ENCODE assay signal across 10 cellular contexts in the genomic region with DNA sequence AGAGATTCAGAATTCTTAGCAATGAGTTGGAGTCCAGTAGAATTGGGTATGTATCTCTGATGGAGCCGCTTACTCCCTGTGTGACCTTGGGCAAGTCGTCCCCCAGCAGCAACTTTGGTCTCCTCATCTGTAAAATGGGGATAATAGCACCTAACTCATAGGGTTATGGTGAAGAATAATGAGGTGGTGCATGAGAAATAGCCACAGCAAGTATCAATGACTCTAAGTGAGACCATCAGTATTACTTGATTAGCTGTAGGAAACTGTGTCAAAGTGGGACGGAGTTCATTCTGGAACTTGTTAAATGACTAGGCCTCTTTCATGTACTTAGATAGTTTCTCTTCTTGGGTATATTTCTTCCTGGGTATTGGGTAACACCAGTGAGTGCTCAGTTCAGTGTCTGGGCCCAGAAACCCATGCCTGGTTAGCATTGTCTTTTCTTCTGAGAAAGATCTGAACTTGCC. TPM values are rescaled to one million over a fixed set of nuclear protein-coding genes. Genes with fewer than 3 reads are reported as not detected.
DNase-seq lines count a peak whose midpoint lies in the region; ATAC-seq and TF ChIP-seq lines count a peak whose summit lies in the region.
"Had no signal": no experiment of that assay in that cellular context is flagged by ENCODE, and none has a peak within 500 bp of the region (broad histone marks: within the 10 kb centered on the region; RNA-seq: fewer than 3 reads in every experiment).

No MANE protein-coding gene starts in this region.

- no peak overlapping the region for H3K4me3 ChIP-seq in dorsolateral prefrontal cortex
- H3K4me3 ChIP-seq in mucosa of descending colon = no peak overlapping the region

- no peaks in the 10 kb centered on the region for H3K4me1 ChIP-seq in mucosa of descending colon (ENCODE audit: low read depth)

- H3K36me3 ChIP-seq in mucosa of descending colon (ENCODE audit: low read depth) = no peaks in the 10 kb centered on the region

- H3K27ac ChIP-seq in dorsolateral prefrontal cortex = peak overlapping the region in 2 of 59 donors; percentile 21 to 42
- H3K27ac ChIP-seq: KMS-11 had no signal

- peaks cover 14% of the 10 kb centered on the region for H3K36me3 Mint-ChIP-seq in activated naive CD4-positive, alpha-beta T cell treated with anti-CD3 and anti-CD28 coated beads, Interleukin-2, amount 50 U/mL, for 24 hours
- H3K36me3 Mint-ChIP-seq in type B pancreatic cell = no peaks in the 10 kb centered on the region

- H3K9me3 Mint-ChIP-seq in activated naive CD4-positive, alpha-beta T cell treated with anti-CD3 and anti-CD28 coated beads, Interleukin-2, amount 50 U/mL, for 24 hours = no peaks in the 10 kb centered on the region
- H3K9me3 Mint-ChIP-seq in type B pancreatic cell = no peaks in the 10 kb centered on the region

- DNase-seq in dorsolateral prefrontal cortex = no peak
- no peak for DNase-seq in type B pancreatic cell (ENCODE audit: extremely low spot score, unreplicated experiment)
- no peak for DNase-seq in KG1 (lab: John Stamatoyannopoulos, UW)
- no peak for DNase-seq in mucosa of descending colon

- H3K9me3 ChIP-seq in mucosa of descending colon = no peaks in the 10 kb centered on the region

- H3K27me3 Mint-ChIP-seq in activated naive CD4-positive, alpha-beta T cell treated with anti-CD3 and anti-CD28 coated beads, Interleukin-2, amount 50 U/mL, for 24 hours = no peaks in the 10 kb centered on the region
- peaks cover 72% of the 10 kb centered on the region for H3K27me3 Mint-ChIP-seq in type B pancreatic cell

- H3K27me3 ChIP-seq in dorsolateral prefrontal cortex = no peaks in the 10 kb centered on the region

- peak; percentile 49 for ATAC-seq in GM18505 (IDR thresholded peaks at IDR 0.05; ENCODE audit: unreplicated experiment)
- ATAC-seq in GM21367 (IDR thresholded peaks at IDR 0.05; ENCODE audit: unreplicated experiment) = peak; percentile 61
- ATAC-seq in HG03342 (IDR thresholded peaks at IDR 0.05; ENCODE audit: unreplicated experiment) = peak; percentile 68
- no peak for ATAC-seq in mucosa of descending colon

- H3K4me1 Mint-ChIP-seq in activated naive CD4-positive, alpha-beta T cell treated with anti-CD3 and anti-CD28 coated beads, Interleukin-2, amount 50 U/mL, for 24 hours = peaks cover 81% of the 10 kb centered on the region
- H3K4me1 Mint-ChIP-seq in type B pancreatic cell (ENCODE audit: unreplicated experiment) = no peaks in the 10 kb centered on the region

- TF ChIP-seq CTCF in dorsolateral prefrontal cortex (IDR thresholded peaks at IDR 0.05 in 54 of 56, conservative IDR thresholded peaks at IDR 0.05 in 2 of 56; ENCODE audit: low read depth in 1 of 56, partially characterized antibody in 56 of 56) (no peak), type B pancreatic cell (conservative IDR thresholded peaks at IDR 0.05) (no peak), mucosa of descending colon (IDR thresholded peaks at IDR 0.05) (no peak)

- TF ChIP-seq POLR2A in GM18505 (IDR thresholded peaks at IDR 0.05; ENCODE audit: borderline replicate concordance, extremely low read depth, insufficient read depth, insufficient read length) = no peak

- H3K27ac Mint-ChIP-seq in activated naive CD4-positive, alpha-beta T cell treated with anti-CD3 and anti-CD28 coated beads, Interleukin-2, amount 50 U/mL, for 24 hours = peak overlapping the region; percentile 81
- no peak overlapping the region for H3K27ac Mint-ChIP-seq in type B pancreatic cell

- peak overlapping the region; percentile 17 for H3K4me3 Mint-ChIP-seq in activated naive CD4-positive, alpha-beta T cell treated with anti-CD3 and anti-CD28 coated beads, Interleukin-2, amount 50 U/mL, for 24 hours
- H3K4me3 Mint-ChIP-seq in type B pancreatic cell = no peak overlapping the region

- intact Hi-C loops in dorsolateral prefrontal cortex (cut with DNase I) (no loop called here), mucosa of descending colon (cut with DNase I, micrococcal nuclease) (loop anchor here in 1 of 2 donors (10.0 kb wide), 1 partner anchor 63 kb away; no protein-coding TSS in a partner anchor)

RNA-seq across cellular contexts. Expression of gene PRKCB, which starts 6.4 kb away (rescaled TPM):
- total RNA-seq in dorsolateral prefrontal cortex (100 to 1,000 TPM; 111 to 409 (median 291) TPM), type B pancreatic cell (ENCODE audit: low replicate concordance) (0.95 and 10.2 TPM in 2 replicates), mucosa of descending colon (10 to 100 TPM in 1 of 3 donors, 1 to 10 TPM in 2; 7.4 to 29.0 (median 8.2) TPM)
- total RNA-seq: glomerular endothelial cell had no signal
